ENCODE assay signal across 15 cellular contexts in genomic region chr1:239896980-239897379, GRCh38.
DNase-seq lines count a peak whose midpoint lies in the region; ATAC-seq, FAIRE-seq and TF ChIP-seq lines count a peak whose summit lies in the region.
"Had no signal": no experiment of that assay in that cellular context is flagged by ENCODE, and none has a peak within 500 bp of the region (broad histone marks: within the 10 kb centered on the region; RNA-seq: fewer than 3 reads in every experiment).

No MANE protein-coding gene starts in this region.

- TF ChIP-seq CTCF in pancreas (IDR thresholded peaks at IDR 0.05) (no peak), WERI-Rb-1 (IDR thresholded peaks at IDR 0.05; ENCODE audit: low read depth, low read length) (no peak)

- no peak overlapping the region for H3K9ac ChIP-seq in endocrine pancreas (ENCODE audit: control insufficient read depth, insufficient read depth, low read length)
- H3K9ac ChIP-seq: BLaER1 treated with 17β-estradiol and CSF1 and Interleukin-3, amounts not matched to agents 10 nM and 100 nM had no signal

- H3K27ac ChIP-seq in pancreas (no peak overlapping the region), WERI-Rb-1 (no peak overlapping the region)
- H3K27ac ChIP-seq: BLaER1 treated with 17β-estradiol and CSF1 and Interleukin-3, amounts not matched to agents 10 nM and 100 nM had no signal

- H3K27me3 ChIP-seq in endocrine pancreas (ENCODE audit: control insufficient read depth, insufficient read depth, low read length) (no peaks in the 10 kb centered on the region), pancreas (no peaks in the 10 kb centered on the region), WERI-Rb-1 (ENCODE audit: insufficient read depth, low read depth, severe bottlenecking) (no peaks in the 10 kb centered on the region)
- H3K27me3 ChIP-seq: BLaER1 treated with 17β-estradiol and CSF1 and Interleukin-3, amounts not matched to agents 10 nM and 100 nM had no signal

- H3K9me3 ChIP-seq in endocrine pancreas (ENCODE audit: control insufficient read depth, low read length) (no peaks in the 10 kb centered on the region), pancreas (no peaks in the 10 kb centered on the region), WERI-Rb-1 (ENCODE audit: severe bottlenecking) (no peaks in the 10 kb centered on the region)

- H3K4me1 ChIP-seq in endocrine pancreas (ENCODE audit: control insufficient read depth, insufficient read depth, low read length) (peaks cover 8% of the 10 kb centered on the region), pancreas (peaks cover 11 to 17% (median 16%) of the 10 kb centered on the region in 3 donors)

- intact Hi-C loops in pancreas (cut with DNase I) = loop anchor here in 1 of 3 donors (10.0 kb wide), 1 partner anchor 492 kb away; no protein-coding TSS in a partner anchor
- intact Hi-C loops in left ventricle myocardium superior (cut with micrococcal nuclease) = loop anchor here (10.0 kb wide), 1 partner anchor 492 kb away; no protein-coding TSS in a partner anchor

- no peaks in the 10 kb centered on the region for H3K36me3 ChIP-seq in endocrine pancreas (ENCODE audit: control insufficient read depth, insufficient read depth, low read length)
- H3K36me3 ChIP-seq in pancreas = no peaks in the 10 kb centered on the region
- H3K36me3 ChIP-seq in WERI-Rb-1 = no peaks in the 10 kb centered on the region
- H3K36me3 ChIP-seq: BLaER1 treated with 17β-estradiol and CSF1 and Interleukin-3, amounts not matched to agents 10 nM and 100 nM had no signal

- H3K4me3 ChIP-seq in endocrine pancreas (ENCODE audit: control insufficient read depth, insufficient read depth, low read length) (peak overlapping the region; percentile 70), pancreas (no peak overlapping the region), WERI-Rb-1 (ENCODE audit: low read depth, low read length) (no peak overlapping the region)
- H3K4me3 ChIP-seq: BLaER1 treated with 17β-estradiol and CSF1 and Interleukin-3, amounts not matched to agents 10 nM and 100 nM had no signal

- FAIRE-seq in islet of Langerhans (lab: Jason Lieb, UNC) (peak; percentile 69), pancreas (lab: Jason Lieb, UNC) (no peak)
- FAIRE-seq: GM18507, HepG2, HTR-8/SVneo had no signal

- DNase-seq in pancreas = no peak
- no peak for DNase-seq in kidney glomerular epithelial cell (lab: John Stamatoyannopoulos, UW)
- DNase-seq in left ventricle myocardium superior = no peak
- DNase-seq in WERI-Rb-1 = no peak
- DNase-seq: CD4-positive, CD25-positive, alpha-beta regulatory T cell; DMS53; GF-D8 had no signal

- 29 to 33% methylated on average over 9 of the region's 9 CpGs for WGBS in pancreas, 2 donors

- ATAC-seq in pancreas (peak; percentile 22 to 50 (median 44)), GM21529 (IDR thresholded peaks at IDR 0.05; ENCODE audit: unreplicated experiment) (no peak), left ventricle myocardium superior (no peak)
- ATAC-seq: HCT116 had no signal

Comparison
In these comparisons a context has a peak if more than half of its experiments do, and no peak if none do; other contexts are left out.
1. ATAC-seq: peak in pancreas (4 of 4); none in GM21529 (single experiment) and left ventricle myocardium superior (single experiment).